In the genomic region with DNA sequence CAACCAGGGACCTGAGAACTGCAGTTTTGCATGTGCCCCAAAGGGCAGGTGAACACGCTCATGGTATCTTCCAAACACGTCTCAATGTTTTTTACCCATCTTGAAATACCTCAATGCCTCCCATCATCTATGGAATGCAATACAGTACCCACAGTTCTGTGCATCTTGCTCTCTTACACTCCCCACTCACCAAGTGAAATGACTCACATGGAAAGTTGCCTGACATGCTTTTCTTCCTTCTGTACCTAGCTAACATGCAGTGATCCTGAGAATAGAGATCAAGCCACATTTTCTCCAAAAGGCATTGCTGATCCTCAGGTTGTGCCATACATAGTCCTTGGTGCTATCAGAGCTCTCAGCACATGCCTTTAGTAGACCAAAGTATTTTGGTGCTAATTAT, we compare ENCODE assay signal across 25 cellular contexts.
"Had no signal": no experiment of that assay in that cellular context is flagged by ENCODE, and none has a peak within 500 bp of the region (broad histone marks: within the 10 kb centered on the region; RNA-seq: fewer than 3 reads in every experiment).

No MANE protein-coding gene starts in this region.

- H3K9me3 ChIP-seq: esophagus muscularis mucosa, prostate gland, testis, tibial artery had no signal

- H3K4me1 ChIP-seq: esophagus muscularis mucosa, left lung, prostate gland, testis, tibial artery had no signal

- H3K4me3 ChIP-seq: esophagus muscularis mucosa, left lung, prostate gland, testis, tibial artery had no signal

- FAIRE-seq: endometrium, frontal cortex, small intestine, urothelium cell line had no signal

- DNase-seq: caudate nucleus; cerebellar nuclear complex; cortex of kidney; effector memory CD8-positive, alpha-beta T cell; hypothalamus; left cardiac atrium; left lung; naive thymus-derived CD8-positive, alpha-beta T cell; nephron progenitor cell; nucleus accumbens; right cardiac atrium; small intestine; stimulated activated CD4-positive, alpha-beta T cell treated with anti-CD3 and anti-CD28 coated beads, Interleukin-2, amount 100 ng/mL, for 24 hours; stimulated activated CD4-positive, alpha-beta T cell treated with anti-CD3 and anti-CD28 coated beads, Interleukin-4, amount 100 ng/mL, for 24 hours; stimulated activated naive CD4-positive, alpha-beta T cell treated with Interleukin-2 at 50 U/mL for 16 hours; substantia nigra; testis; tibial artery had no signal

- H3K27me3 Mint-ChIP-seq: effector memory CD8-positive, alpha-beta T cell; type B pancreatic cell had no signal

- H3K36me3 Mint-ChIP-seq: naive thymus-derived CD8-positive, alpha-beta T cell; stimulated activated effector memory CD8-positive, alpha-beta T cell treated with anti-CD3 and anti-CD28 coated beads, Interleukin-12 subunit alpha, Interleukin-12 subunit beta, amount 100 ng/mL, for 72 hours; type B pancreatic cell had no signal

- H3K4me1 Mint-ChIP-seq: naive thymus-derived CD8-positive, alpha-beta T cell; nephron progenitor cell; stimulated activated effector memory CD8-positive, alpha-beta T cell treated with anti-CD3 and anti-CD28 coated beads, Interleukin-12 subunit alpha, Interleukin-12 subunit beta, amount 100 ng/mL, for 72 hours had no signal

- H3K36me3 ChIP-seq: esophagus muscularis mucosa, left lung, prostate gland, tibial artery had no signal

- H3K27me3 ChIP-seq: esophagus muscularis mucosa, left lung, testis, tibial artery had no signal

- H3K4me3 Mint-ChIP-seq: effector memory CD8-positive, alpha-beta T cell; naive thymus-derived CD8-positive, alpha-beta T cell; nephron progenitor cell; stimulated activated effector memory CD8-positive, alpha-beta T cell treated with anti-CD3 and anti-CD28 coated beads, Interleukin-12 subunit alpha, Interleukin-12 subunit beta, amount 100 ng/mL, for 72 hours; type B pancreatic cell had no signal

- H3K27ac Mint-ChIP-seq: effector memory CD8-positive, alpha-beta T cell; naive thymus-derived CD8-positive, alpha-beta T cell; nephron progenitor cell; stimulated activated effector memory CD8-positive, alpha-beta T cell treated with anti-CD3 and anti-CD28 coated beads, Interleukin-12 subunit alpha, Interleukin-12 subunit beta, amount 100 ng/mL, for 72 hours; type B pancreatic cell had no signal

- H3K27ac ChIP-seq: esophagus muscularis mucosa, left lung, prostate gland, testis, tibial artery had no signal
